1 cellular context compared by ENCODE assay signal in the genomic region with DNA sequence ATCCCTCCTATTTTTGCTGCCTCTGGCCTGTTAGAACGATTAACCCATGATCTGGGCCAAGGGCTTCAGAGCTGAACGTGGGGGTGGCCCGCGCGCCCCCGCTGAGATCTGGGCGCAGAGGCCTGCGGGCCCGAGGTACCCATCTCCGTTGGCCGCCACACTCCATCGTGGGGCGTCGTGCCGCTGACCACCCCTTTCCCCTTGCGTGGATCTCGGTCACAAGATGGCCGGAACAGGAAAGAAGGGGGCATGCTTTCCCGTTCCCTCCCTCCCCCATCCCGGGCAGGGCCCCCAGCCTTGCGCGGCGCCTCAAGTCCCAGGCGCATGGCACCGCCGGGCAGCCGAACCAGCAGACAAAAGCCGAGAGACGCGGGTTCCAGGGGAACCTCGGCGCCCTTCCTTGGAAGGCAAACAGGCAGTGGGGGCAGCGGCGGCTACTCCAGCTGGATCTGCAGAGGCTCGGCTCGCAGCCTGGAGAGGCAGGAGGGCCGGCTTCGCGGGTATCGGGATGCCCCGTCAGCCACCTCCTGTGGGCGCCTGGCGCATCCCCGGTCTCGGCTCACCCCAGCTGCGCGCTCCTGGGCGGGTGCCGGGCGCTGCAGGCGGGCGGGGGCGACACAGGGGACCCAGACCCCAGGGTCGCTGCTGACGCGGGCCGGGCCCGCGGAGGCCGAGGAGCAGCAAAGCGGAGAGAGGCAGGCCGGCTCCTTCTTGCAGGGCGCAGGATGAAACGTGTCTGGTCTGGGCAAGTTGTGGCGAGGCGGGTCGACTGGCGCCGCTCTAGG.
A peak's percentile ranks its signal among the peaks of the same experiment; 100 is the strongest.
TF ChIP-seq lines count a peak whose summit lies in the region.

No MANE protein-coding gene starts in this region.

TF ChIP-seq in HepG2, 621 proteins besides CTCF, POLR2A, EP300 and RAD21 (continued from another document and continues in another):
- TF ChIP-seq, protein P1, sequence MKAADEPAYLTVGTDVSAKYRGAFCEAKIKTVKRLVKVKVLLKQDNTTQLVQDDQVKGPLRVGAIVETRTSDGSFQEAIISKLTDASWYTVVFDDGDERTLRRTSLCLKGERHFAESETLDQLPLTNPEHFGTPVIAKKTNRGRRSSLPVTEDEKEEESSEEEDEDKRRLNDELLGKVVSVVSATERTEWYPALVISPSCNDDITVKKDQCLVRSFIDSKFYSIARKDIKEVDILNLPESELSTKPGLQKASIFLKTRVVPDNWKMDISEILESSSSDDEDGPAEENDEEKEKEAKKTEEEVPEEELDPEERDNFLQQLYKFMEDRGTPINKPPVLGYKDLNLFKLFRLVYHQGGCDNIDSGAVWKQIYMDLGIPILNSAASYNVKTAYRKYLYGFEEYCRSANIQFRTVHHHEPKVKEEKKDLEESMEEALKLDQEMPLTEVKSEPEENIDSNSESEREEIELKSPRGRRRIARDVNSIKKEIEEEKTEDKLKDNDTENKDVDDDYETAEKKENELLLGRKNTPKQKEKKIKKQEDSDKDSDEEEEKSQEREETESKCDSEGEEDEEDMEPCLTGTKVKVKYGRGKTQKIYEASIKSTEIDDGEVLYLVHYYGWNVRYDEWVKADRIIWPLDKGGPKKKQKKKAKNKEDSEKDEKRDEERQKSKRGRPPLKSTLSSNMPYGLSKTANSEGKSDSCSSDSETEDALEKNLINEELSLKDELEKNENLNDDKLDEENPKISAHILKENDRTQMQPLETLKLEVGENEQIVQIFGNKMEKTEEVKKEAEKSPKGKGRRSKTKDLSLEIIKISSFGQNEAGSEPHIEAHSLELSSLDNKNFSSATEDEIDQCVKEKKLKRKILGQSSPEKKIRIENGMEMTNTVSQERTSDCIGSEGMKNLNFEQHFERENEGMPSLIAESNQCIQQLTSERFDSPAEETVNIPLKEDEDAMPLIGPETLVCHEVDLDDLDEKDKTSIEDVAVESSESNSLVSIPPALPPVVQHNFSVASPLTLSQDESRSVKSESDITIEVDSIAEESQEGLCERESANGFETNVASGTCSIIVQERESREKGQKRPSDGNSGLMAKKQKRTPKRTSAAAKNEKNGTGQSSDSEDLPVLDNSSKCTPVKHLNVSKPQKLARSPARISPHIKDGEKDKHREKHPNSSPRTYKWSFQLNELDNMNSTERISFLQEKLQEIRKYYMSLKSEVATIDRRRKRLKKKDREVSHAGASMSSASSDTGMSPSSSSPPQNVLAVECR (CRISPR knock-in tag; IDR thresholded peaks at IDR 0.05; ENCODE audit: borderline replicate concordance), result peak; percentile 64
- TF ChIP-seq ZNF552 (CRISPR knock-in tag; IDR thresholded peaks at IDR 0.05; ENCODE audit: borderline replicate concordance), result 0 out of 2 replicates have a peak, but pooled peaks have one; percentile 63
- TF ChIP-seq, protein P2, sequence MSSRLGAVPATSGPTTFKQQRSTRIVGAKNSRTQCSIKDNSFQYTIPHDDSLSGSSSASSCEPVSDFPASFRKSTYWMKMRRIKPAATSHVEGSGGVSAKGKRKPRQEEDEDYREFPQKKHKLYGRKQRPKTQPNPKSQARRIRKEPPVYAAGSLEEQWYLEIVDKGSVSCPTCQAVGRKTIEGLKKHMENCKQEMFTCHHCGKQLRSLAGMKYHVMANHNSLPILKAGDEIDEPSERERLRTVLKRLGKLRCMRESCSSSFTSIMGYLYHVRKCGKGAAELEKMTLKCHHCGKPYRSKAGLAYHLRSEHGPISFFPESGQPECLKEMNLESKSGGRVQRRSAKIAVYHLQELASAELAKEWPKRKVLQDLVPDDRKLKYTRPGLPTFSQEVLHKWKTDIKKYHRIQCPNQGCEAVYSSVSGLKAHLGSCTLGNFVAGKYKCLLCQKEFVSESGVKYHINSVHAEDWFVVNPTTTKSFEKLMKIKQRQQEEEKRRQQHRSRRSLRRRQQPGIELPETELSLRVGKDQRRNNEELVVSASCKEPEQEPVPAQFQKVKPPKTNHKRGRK (CRISPR knock-in tag; IDR thresholded peaks at IDR 0.05), result no peak
- TF ChIP-seq, protein P3, sequence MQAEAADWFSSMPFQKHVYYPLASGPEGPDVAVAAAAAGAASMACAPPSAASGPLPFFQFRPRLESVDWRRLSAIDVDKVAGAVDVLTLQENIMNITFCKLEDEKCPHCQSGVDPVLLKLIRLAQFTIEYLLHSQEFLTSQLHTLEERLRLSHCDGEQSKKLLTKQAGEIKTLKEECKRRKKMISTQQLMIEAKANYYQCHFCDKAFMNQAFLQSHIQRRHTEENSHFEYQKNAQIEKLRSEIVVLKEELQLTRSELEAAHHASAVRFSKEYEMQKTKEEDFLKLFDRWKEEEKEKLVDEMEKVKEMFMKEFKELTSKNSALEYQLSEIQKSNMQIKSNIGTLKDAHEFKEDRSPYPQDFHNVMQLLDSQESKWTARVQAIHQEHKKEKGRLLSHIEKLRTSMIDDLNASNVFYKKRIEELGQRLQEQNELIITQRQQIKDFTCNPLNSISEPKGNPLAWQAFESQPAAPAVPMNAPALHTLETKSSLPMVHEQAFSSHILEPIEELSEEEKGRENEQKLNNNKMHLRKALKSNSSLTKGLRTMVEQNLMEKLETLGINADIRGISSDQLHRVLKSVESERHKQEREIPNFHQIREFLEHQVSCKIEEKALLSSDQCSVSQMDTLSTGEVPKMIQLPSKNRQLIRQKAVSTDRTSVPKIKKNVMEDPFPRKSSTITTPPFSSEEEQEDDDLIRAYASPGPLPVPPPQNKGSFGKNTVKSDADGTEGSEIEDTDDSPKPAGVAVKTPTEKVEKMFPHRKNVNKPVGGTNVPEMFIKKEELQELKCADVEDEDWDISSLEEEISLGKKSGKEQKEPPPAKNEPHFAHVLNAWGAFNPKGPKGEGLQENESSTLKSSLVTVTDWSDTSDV (CRISPR knock-in tag; IDR thresholded peaks at IDR 0.05), result 0 out of 2 replicates have a peak, but pooled peaks have one; percentile 37
- TF ChIP-seq, protein P4, sequence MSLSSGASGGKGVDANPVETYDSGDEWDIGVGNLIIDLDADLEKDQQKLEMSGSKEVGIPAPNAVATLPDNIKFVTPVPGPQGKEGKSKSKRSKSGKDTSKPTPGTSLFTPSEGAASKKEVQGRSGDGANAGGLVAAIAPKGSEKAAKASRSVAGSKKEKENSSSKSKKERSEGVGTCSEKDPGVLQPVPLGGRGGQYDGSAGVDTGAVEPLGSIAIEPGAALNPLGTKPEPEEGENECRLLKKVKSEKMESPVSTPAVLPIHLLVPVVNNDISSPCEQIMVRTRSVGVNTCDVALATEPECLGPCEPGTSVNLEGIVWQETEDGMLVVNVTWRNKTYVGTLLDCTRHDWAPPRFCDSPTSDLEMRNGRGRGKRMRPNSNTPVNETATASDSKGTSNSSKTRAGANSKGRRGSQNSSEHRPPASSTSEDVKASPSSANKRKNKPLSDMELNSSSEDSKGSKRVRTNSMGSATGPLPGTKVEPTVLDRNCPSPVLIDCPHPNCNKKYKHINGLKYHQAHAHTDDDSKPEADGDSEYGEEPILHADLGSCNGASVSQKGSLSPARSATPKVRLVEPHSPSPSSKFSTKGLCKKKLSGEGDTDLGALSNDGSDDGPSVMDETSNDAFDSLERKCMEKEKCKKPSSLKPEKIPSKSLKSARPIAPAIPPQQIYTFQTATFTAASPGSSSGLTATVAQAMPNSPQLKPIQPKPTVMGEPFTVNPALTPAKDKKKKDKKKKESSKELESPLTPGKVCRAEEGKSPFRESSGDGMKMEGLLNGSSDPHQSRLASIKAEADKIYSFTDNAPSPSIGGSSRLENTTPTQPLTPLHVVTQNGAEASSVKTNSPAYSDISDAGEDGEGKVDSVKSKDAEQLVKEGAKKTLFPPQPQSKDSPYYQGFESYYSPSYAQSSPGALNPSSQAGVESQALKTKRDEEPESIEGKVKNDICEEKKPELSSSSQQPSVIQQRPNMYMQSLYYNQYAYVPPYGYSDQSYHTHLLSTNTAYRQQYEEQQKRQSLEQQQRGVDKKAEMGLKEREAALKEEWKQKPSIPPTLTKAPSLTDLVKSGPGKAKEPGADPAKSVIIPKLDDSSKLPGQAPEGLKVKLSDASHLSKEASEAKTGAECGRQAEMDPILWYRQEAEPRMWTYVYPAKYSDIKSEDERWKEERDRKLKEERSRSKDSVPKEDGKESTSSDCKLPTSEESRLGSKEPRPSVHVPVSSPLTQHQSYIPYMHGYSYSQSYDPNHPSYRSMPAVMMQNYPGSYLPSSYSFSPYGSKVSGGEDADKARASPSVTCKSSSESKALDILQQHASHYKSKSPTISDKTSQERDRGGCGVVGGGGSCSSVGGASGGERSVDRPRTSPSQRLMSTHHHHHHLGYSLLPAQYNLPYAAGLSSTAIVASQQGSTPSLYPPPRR (CRISPR knock-in tag; IDR thresholded peaks at IDR 0.05; ENCODE audit: borderline replicate concordance), result 0 out of 2 replicates have a peak, but pooled peaks have one; percentile 37
- TF ChIP-seq RBAK (CRISPR knock-in tag; IDR thresholded peaks at IDR 0.05), result no peak
- TF ChIP-seq ZNF292 (CRISPR knock-in tag; IDR thresholded peaks at IDR 0.05; ENCODE audit: borderline replicate concordance, low read depth), result peak; percentile 72; the same call in 1 of the 2 replicates
- TF ChIP-seq NPAS2 (CRISPR knock-in tag; IDR thresholded peaks at IDR 0.05; ENCODE audit: borderline replicate concordance), result no peak
- TF ChIP-seq, protein P5, sequence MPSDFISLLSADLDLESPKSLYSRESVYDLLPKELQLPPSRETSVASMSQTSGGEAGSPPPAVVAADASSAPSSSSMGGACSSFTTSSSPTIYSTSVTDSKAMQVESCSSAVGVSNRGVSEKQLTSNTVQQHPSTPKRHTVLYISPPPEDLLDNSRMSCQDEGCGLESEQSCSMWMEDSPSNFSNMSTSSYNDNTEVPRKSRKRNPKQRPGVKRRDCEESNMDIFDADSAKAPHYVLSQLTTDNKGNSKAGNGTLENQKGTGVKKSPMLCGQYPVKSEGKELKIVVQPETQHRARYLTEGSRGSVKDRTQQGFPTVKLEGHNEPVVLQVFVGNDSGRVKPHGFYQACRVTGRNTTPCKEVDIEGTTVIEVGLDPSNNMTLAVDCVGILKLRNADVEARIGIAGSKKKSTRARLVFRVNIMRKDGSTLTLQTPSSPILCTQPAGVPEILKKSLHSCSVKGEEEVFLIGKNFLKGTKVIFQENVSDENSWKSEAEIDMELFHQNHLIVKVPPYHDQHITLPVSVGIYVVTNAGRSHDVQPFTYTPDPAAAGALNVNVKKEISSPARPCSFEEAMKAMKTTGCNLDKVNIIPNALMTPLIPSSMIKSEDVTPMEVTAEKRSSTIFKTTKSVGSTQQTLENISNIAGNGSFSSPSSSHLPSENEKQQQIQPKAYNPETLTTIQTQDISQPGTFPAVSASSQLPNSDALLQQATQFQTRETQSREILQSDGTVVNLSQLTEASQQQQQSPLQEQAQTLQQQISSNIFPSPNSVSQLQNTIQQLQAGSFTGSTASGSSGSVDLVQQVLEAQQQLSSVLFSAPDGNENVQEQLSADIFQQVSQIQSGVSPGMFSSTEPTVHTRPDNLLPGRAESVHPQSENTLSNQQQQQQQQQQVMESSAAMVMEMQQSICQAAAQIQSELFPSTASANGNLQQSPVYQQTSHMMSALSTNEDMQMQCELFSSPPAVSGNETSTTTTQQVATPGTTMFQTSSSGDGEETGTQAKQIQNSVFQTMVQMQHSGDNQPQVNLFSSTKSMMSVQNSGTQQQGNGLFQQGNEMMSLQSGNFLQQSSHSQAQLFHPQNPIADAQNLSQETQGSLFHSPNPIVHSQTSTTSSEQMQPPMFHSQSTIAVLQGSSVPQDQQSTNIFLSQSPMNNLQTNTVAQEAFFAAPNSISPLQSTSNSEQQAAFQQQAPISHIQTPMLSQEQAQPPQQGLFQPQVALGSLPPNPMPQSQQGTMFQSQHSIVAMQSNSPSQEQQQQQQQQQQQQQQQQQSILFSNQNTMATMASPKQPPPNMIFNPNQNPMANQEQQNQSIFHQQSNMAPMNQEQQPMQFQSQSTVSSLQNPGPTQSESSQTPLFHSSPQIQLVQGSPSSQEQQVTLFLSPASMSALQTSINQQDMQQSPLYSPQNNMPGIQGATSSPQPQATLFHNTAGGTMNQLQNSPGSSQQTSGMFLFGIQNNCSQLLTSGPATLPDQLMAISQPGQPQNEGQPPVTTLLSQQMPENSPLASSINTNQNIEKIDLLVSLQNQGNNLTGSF (CRISPR knock-in tag; IDR thresholded peaks at IDR 0.05), result no peak; the same call in 1 of the 2 replicates
- 0 out of 2 replicates have a peak, but pooled peaks have one; percentile 45 for TF ChIP-seq ZNF891 (CRISPR knock-in tag; IDR thresholded peaks at IDR 0.05)
- 0 out of 2 replicates have a peak, but pooled peaks have one; percentile 32 for TF ChIP-seq ZNF589 (CRISPR knock-in tag; conservative IDR thresholded peaks at IDR 0.05)
- peak; percentile 52; the same call in 1 of the 2 replicates for TF ChIP-seq CENPT (CRISPR knock-in tag; IDR thresholded peaks at IDR 0.05; ENCODE audit: low read depth)
- peak; percentile 78 for TF ChIP-seq ZFX (CRISPR knock-in tag; IDR thresholded peaks at IDR 0.05; ENCODE audit: low read depth)
- TF ChIP-seq ZSCAN22 (CRISPR knock-in tag; IDR thresholded peaks at IDR 0.05), result no peak
- no peak for TF ChIP-seq MED13 (CRISPR knock-in tag; IDR thresholded peaks at IDR 0.05)
- no peak for TF ChIP-seq ERF (CRISPR knock-in tag; IDR thresholded peaks at IDR 0.05)
- 0 out of 2 replicates have a peak, but pooled peaks have one; percentile 16 for TF ChIP-seq ZNF530 (CRISPR knock-in tag; IDR thresholded peaks at IDR 0.05; ENCODE audit: low read depth)
- TF ChIP-seq ZNF768 (CRISPR knock-in tag; IDR thresholded peaks at IDR 0.05), result peak; percentile 43
- no peak for TF ChIP-seq ZNF562 (CRISPR knock-in tag; IDR thresholded peaks at IDR 0.05; ENCODE audit: borderline replicate concordance)
- 0 out of 2 replicates have a peak, but pooled peaks have one; percentile 10 for TF ChIP-seq THAP11 (CRISPR knock-in tag; IDR thresholded peaks at IDR 0.05)
- TF ChIP-seq EED (CRISPR knock-in tag; IDR thresholded peaks at IDR 0.05), result no peak
- peak; percentile 62; the same call in 1 of the 2 replicates for TF ChIP-seq ZBTB7A (CRISPR knock-in tag; IDR thresholded peaks at IDR 0.05)
- TF ChIP-seq, protein P6, sequence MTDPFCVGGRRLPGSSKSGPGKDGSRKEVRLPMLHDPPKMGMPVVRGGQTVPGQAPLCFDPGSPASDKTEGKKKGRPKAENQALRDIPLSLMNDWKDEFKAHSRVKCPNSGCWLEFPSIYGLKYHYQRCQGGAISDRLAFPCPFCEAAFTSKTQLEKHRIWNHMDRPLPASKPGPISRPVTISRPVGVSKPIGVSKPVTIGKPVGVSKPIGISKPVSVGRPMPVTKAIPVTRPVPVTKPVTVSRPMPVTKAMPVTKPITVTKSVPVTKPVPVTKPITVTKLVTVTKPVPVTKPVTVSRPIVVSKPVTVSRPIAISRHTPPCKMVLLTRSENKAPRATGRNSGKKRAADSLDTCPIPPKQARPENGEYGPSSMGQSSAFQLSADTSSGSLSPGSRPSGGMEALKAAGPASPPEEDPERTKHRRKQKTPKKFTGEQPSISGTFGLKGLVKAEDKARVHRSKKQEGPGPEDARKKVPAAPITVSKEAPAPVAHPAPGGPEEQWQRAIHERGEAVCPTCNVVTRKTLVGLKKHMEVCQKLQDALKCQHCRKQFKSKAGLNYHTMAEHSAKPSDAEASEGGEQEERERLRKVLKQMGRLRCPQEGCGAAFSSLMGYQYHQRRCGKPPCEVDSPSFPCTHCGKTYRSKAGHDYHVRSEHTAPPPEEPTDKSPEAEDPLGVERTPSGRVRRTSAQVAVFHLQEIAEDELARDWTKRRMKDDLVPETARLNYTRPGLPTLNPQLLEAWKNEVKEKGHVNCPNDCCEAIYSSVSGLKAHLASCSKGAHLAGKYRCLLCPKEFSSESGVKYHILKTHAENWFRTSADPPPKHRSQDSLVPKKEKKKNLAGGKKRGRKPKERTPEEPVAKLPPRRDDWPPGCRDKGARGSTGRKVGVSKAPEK (CRISPR knock-in tag; IDR thresholded peaks at IDR 0.05; ENCODE audit: borderline replicate concordance), result no peak
- TF ChIP-seq, protein P7, sequence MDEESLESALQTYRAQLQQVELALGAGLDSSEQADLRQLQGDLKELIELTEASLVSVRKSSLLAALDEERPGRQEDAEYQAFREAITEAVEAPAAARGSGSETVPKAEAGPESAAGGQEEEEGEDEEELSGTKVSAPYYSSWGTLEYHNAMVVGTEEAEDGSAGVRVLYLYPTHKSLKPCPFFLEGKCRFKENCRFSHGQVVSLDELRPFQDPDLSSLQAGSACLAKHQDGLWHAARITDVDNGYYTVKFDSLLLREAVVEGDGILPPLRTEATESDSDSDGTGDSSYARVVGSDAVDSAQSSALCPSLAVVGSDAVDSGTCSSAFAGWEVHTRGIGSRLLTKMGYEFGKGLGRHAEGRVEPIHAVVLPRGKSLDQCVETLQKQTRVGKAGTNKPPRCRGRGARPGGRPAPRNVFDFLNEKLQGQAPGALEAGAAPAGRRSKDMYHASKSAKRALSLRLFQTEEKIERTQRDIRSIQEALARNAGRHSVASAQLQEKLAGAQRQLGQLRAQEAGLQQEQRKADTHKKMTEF (CRISPR knock-in tag; IDR thresholded peaks at IDR 0.05), result peak; percentile 14; the same call in 1 of the 2 replicates
